1 cellular context compared by ENCODE assay signal in the genomic region with DNA sequence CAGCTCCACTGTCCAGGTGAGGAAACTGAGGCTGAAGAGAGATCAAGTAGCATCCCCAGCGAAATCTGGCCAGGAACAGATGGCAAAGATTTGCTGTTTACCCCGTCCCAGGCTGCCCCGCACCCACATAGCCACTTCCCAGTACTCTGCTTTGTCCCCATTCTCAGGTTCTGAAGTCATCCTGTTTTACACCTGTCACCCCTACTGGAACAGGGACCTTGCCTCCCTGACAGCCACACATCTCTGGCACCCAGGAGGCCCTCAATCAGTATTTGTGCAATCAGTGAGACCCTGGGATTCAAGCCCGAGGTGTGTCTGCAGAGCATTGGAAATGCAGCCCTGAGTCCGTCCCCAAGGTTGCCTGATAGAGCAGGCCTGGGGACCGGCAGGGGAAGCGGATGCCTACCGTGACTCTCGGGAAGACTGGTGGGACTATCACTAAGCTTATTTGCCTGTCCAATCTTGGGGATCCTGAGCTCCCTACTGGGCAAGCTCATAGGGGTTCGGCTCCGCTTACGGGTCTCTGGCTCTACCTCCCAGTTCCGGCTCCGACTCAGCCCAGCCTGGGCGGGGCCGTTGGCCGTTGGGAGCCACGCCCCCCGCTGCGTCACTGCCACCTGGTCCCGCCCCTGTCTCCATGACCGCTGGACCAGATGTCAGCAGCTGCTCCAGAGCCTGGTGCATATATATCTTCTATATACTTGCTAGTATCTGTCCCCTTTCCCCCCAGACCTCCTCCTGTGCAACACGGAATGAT.
A peak's percentile ranks its signal among the peaks of the same experiment; 100 is the strongest.
TF ChIP-seq lines count a peak whose summit lies in the region.

No MANE protein-coding gene starts in this region.

TF ChIP-seq in K562, 482 proteins besides CTCF, POLR2A, EP300 and RAD21 (continued from another document):
- TF ChIP-seq, protein P1, sequence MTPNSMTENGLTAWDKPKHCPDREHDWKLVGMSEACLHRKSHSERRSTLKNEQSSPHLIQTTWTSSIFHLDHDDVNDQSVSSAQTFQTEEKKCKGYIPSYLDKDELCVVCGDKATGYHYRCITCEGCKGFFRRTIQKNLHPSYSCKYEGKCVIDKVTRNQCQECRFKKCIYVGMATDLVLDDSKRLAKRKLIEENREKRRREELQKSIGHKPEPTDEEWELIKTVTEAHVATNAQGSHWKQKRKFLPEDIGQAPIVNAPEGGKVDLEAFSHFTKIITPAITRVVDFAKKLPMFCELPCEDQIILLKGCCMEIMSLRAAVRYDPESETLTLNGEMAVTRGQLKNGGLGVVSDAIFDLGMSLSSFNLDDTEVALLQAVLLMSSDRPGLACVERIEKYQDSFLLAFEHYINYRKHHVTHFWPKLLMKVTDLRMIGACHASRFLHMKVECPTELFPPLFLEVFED (CRISPR knock-in tag; conservative IDR thresholded peaks at IDR 0.05): 0 out of 2 replicates have a peak, but pooled peaks have one; percentile 72
- TF ChIP-seq ZNF584 (CRISPR knock-in tag; IDR thresholded peaks at IDR 0.05; ENCODE audit: low read depth): no peak
- TF ChIP-seq SRF (CRISPR knock-in tag; IDR thresholded peaks at IDR 0.05): peak in 1 of 2 experiments; percentile 60; a peak in 2 of 4 replicates
- TF ChIP-seq, protein P2, sequence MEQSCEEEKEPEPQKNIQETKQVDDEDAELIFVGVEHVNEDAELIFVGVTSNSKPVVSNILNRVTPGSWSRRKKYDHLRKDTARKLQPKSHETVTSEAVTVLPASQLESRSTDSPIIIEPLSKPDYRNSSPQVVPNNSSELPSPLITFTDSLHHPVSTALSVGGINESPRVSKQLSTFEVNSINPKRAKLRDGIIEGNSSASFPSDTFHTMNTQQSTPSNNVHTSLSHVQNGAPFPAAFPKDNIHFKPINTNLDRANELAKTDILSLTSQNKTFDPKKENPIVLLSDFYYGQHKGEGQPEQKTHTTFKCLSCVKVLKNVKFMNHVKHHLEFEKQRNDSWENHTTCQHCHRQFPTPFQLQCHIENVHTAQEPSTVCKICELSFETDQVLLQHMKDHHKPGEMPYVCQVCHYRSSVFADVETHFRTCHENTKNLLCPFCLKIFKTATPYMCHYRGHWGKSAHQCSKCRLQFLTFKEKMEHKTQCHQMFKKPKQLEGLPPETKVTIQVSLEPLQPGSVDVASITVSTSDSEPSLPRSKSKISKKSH (CRISPR knock-in tag; IDR thresholded peaks at IDR 0.05): no peak
- TF ChIP-seq, protein P3, sequence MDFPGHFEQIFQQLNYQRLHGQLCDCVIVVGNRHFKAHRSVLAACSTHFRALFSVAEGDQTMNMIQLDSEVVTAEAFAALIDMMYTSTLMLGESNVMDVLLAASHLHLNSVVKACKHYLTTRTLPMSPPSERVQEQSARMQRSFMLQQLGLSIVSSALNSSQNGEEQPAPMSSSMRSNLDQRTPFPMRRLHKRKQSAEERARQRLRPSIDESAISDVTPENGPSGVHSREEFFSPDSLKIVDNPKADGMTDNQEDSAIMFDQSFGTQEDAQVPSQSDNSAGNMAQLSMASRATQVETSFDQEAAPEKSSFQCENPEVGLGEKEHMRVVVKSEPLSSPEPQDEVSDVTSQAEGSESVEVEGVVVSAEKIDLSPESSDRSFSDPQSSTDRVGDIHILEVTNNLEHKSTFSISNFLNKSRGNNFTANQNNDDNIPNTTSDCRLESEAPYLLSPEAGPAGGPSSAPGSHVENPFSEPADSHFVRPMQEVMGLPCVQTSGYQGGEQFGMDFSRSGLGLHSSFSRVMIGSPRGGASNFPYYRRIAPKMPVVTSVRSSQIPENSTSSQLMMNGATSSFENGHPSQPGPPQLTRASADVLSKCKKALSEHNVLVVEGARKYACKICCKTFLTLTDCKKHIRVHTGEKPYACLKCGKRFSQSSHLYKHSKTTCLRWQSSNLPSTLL (IDR thresholded peaks at IDR 0.05): no peak
- no peak for TF ChIP-seq CBFB (CRISPR knock-in tag; IDR thresholded peaks at IDR 0.05)
- TF ChIP-seq ZNF507 (tag; conservative IDR thresholded peaks at IDR 0.05): no peak
- TF ChIP-seq MEF2A (IDR thresholded peaks at IDR 0.05; ENCODE audit: control insufficient read depth, low read depth, low read length): no peak
- TF ChIP-seq, protein P4, sequence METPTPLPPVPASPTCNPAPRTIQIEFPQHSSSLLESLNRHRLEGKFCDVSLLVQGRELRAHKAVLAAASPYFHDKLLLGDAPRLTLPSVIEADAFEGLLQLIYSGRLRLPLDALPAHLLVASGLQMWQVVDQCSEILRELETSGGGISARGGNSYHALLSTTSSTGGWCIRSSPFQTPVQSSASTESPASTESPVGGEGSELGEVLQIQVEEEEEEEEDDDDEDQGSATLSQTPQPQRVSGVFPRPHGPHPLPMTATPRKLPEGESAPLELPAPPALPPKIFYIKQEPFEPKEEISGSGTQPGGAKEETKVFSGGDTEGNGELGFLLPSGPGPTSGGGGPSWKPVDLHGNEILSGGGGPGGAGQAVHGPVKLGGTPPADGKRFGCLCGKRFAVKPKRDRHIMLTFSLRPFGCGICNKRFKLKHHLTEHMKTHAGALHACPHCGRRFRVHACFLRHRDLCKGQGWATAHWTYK (CRISPR knock-in tag; IDR thresholded peaks at IDR 0.05): peak; percentile 27; the same call in 1 of the 2 replicates
- no peak for TF ChIP-seq SIN3B (IDR thresholded peaks at IDR 0.05; ENCODE audit: low read depth)
- TF ChIP-seq, protein P5, sequence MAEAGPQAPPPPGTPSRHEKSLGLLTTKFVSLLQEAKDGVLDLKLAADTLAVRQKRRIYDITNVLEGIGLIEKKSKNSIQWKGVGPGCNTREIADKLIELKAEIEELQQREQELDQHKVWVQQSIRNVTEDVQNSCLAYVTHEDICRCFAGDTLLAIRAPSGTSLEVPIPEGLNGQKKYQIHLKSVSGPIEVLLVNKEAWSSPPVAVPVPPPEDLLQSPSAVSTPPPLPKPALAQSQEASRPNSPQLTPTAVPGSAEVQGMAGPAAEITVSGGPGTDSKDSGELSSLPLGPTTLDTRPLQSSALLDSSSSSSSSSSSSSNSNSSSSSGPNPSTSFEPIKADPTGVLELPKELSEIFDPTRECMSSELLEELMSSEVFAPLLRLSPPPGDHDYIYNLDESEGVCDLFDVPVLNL (CRISPR knock-in tag; IDR thresholded peaks at IDR 0.05; ENCODE audit: low read depth): no peak
- TF ChIP-seq MXI1 (IDR thresholded peaks at IDR 0.05; ENCODE audit: low read depth, low read length): no peak
